22 cellular contexts compared by ENCODE assay signal in the genomic region with DNA sequence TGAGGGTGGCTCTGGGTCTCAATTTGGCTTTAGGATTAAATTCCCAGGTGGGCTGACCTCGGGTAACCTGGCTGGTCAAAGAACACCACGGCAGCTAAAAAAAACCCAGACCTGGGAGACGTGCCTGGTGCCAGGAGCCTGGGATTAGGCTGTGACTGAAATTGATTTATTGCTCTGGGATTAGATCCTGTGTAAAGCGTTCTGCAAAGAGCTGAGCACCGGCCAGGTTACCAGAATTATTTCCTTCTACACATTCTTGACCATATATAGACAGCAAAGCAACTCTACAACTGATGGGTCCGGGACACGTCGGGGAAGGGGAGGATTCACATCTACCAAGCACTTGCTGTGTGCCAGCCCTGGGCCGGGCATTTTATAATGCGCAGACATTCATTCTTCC. TPM values are rescaled to one million over a fixed set of nuclear protein-coding genes. Genes with fewer than 3 reads are reported as not detected.
A peak's percentile ranks its signal among the peaks of the same experiment; 100 is the strongest.
DNase-seq lines count a peak whose midpoint lies in the region; ATAC-seq, FAIRE-seq and TF ChIP-seq lines count a peak whose summit lies in the region.
"Had no signal": no experiment of that assay in that cellular context is flagged by ENCODE, and none has a peak within 500 bp of the region (broad histone marks: within the 10 kb centered on the region; RNA-seq: fewer than 3 reads in every experiment).

No MANE protein-coding gene starts in this region.

- WGBS in right lobe of liver (ENCODE audit: insufficient coverage, low coverage, low lambda C conversion rate, missing lambda C conversion rate), result 36% methylated on average over 10 of the region's 10 CpGs
- 54 to 76% (median 73%) methylated on average over 9 to 10 of the region's 10 CpGs for WGBS in stomach, 5 donors

- H3K4me1 ChIP-seq in right lobe of liver (peaks cover 0 to 17% (median 8%) of the 10 kb centered on the region in 4 donors), stomach (no peaks in the 10 kb centered on the region)
- H3K4me1 ChIP-seq: upper lobe of left lung had no signal

- H3K27ac ChIP-seq in VCaP, result peak overlapping the region; percentile 68
- H3K27ac ChIP-seq in right lobe of liver, result peak overlapping the region; percentile 1 to 21 (median 15)
- H3K27ac ChIP-seq in stomach, result peak overlapping the region in 3 of 5 donors; percentile 17 to 78 (median 31)
- H3K27ac ChIP-seq: upper lobe of left lung had no signal

- TF ChIP-seq POLR2A in right lobe of liver (IDR thresholded peaks at IDR 0.05) (no peak), stomach (IDR thresholded peaks at IDR 0.05) (no peak)

- H3K36me3 Mint-ChIP-seq in activated T-cell treated with anti-CD3 and anti-CD28 coated beads, Interleukin-2, amount 50 U/mL, for 4 hours (ENCODE audit: insufficient read depth), result peaks cover 27% of the 10 kb centered on the region

- ATAC-seq in right lobe of liver (peak; percentile 86 to 94 (median 90)), HG02938 (IDR thresholded peaks at IDR 0.05; ENCODE audit: unreplicated experiment) (no peak), GM19452 (IDR thresholded peaks at IDR 0.05; ENCODE audit: unreplicated experiment) (no peak)
- no peak for ATAC-seq in activated T-cell treated with anti-CD3 and anti-CD28 coated beads, Interleukin-2, amount 50 U/mL, for 4 hours
- ATAC-seq: CD8-positive, alpha-beta T cell; left cardiac atrium; Panc1; SK-N-SH treated with all-trans-retinoic acid at 6 μM for 48 hours; stimulated activated memory B cell treated with anti-CD40 and anti-IgM and Interleukin-4, amounts not matched to agents 10 μg/mL and 1 μg/mL and 100 μg/mL, for 72 hours had no signal

- peak; percentile 99 for FAIRE-seq in G401.6 (lab: Jason Lieb, UNC)
- FAIRE-seq: endometrium had no signal

- H3K4me3 ChIP-seq in right lobe of liver (no peak overlapping the region), stomach (no peak overlapping the region)
- H3K4me3 ChIP-seq: upper lobe of left lung had no signal

- H3K9me3 Mint-ChIP-seq in activated T-cell treated with anti-CD3 and anti-CD28 coated beads, Interleukin-2, amount 50 U/mL, for 4 hours, result no peaks in the 10 kb centered on the region
- H3K9me3 Mint-ChIP-seq: CD8-positive, alpha-beta T cell had no signal

- no peaks in the 10 kb centered on the region for H3K4me1 Mint-ChIP-seq in activated T-cell treated with anti-CD3 and anti-CD28 coated beads, Interleukin-2, amount 50 U/mL, for 4 hours (ENCODE audit: low read depth)
- H3K4me1 Mint-ChIP-seq: stimulated activated memory B cell treated with anti-CD40 and anti-IgM and Interleukin-4, amounts not matched to agents 10 μg/mL and 1 μg/mL and 100 μg/mL, for 72 hours had no signal

- TF ChIP-seq CTCF in VCaP (conservative IDR thresholded peaks at IDR 0.05), result no peak
- no peak for TF ChIP-seq CTCF in right lobe of liver (IDR thresholded peaks at IDR 0.05)
- no peak for TF ChIP-seq CTCF in stomach (IDR thresholded peaks at IDR 0.05)

- no peaks in the 10 kb centered on the region for H3K9me3 ChIP-seq in right lobe of liver
- H3K9me3 ChIP-seq in stomach, result no peaks in the 10 kb centered on the region
- H3K9me3 ChIP-seq: upper lobe of left lung had no signal

- TF ChIP-seq EP300 in stomach (IDR thresholded peaks at IDR 0.05), result peak; percentile 8

- H3K36me3 ChIP-seq in right lobe of liver, result peaks cover 0 to 3% (median 1%) of the 10 kb centered on the region in 4 donors
- peaks cover 26 to 80% (median 64%) of the 10 kb centered on the region in 4 donors for H3K36me3 ChIP-seq in stomach

- no peak overlapping the region for H3K4me3 Mint-ChIP-seq in activated T-cell treated with anti-CD3 and anti-CD28 coated beads, Interleukin-2, amount 50 U/mL, for 4 hours
- H3K4me3 Mint-ChIP-seq: CD8-positive, alpha-beta T cell; stimulated activated memory B cell treated with anti-CD40 and anti-IgM and Interleukin-4, amounts not matched to agents 10 μg/mL and 1 μg/mL and 100 μg/mL, for 72 hours had no signal

- H3K27me3 ChIP-seq in right lobe of liver, result no peaks in the 10 kb centered on the region
- H3K27me3 ChIP-seq in stomach, result no peaks in the 10 kb centered on the region
- H3K27me3 ChIP-seq: upper lobe of left lung had no signal

- peak; percentile 53 to 61 (median 57) for DNase-seq in right lobe of liver
- DNase-seq in stomach, result no peak
- no peak for DNase-seq in DMS79 (lab: John Stamatoyannopoulos, UW)
- DNase-seq in activated T-cell treated with anti-CD3 and anti-CD28 coated beads, Interleukin-2, amount 50 U/mL, for 4 hours, result no peak
- DNase-seq: activated gamma-delta T cell; amniotic stem cell; CD8-positive, alpha-beta T cell; foreskin melanocyte; left cardiac atrium; NCI-H2107; NCI-H526 treated with DMSO at 0.1 percent for 48 hours; stimulated activated CD4-positive, alpha-beta T cell treated with anti-CD3 and anti-CD28 coated beads, Interleukin-12 subunit alpha, Interleukin-12 subunit beta, amount 100 ng/mL, for 4 hours; T1000; upper lobe of left lung had no signal

- H3K27me3 Mint-ChIP-seq in activated T-cell treated with anti-CD3 and anti-CD28 coated beads, Interleukin-2, amount 50 U/mL, for 4 hours (ENCODE audit: low read depth), result no peaks in the 10 kb centered on the region
- H3K27me3 Mint-ChIP-seq: stimulated activated memory B cell treated with anti-CD40 and anti-IgM and Interleukin-4, amounts not matched to agents 10 μg/mL and 1 μg/mL and 100 μg/mL, for 72 hours had no signal

- intact Hi-C loops in right lobe of liver (cut with DNase I) (no loop called here), stomach (cut with DNase I; ENCODE audit: low total_unique reads) (no loop called here)

RNA-seq across cellular contexts. Expression of a gene that starts 45.2 kb away (rescaled TPM):
- total RNA-seq in right lobe of liver (10 to 100 TPM in 3 of 6 experiments, 1 to 10 TPM in 3; 6.4 to 13.5 (median 9.8) TPM), stomach (100 to 1,000 TPM in 2 of 5 donors, 10 to 100 TPM in 2, 1 to 10 TPM in 1; 5.3 to 326 (median 35.2) TPM)
- 10 to 100 TPM; 16.7 to 27.4 (median 20.9) TPM for polyA plus RNA-seq in stomach
- total RNA-seq in activated T-cell treated with anti-CD3 and anti-CD28 coated beads, Interleukin-2, amount 50 U/mL, for 4 hours, result 10 to 100 TPM; 10.4 to 16.1 (median 13.2) TPM

Comparison
In these comparisons a context has a peak if more than half of its experiments do, and no peak if none do; other contexts are left out.
1. H3K27ac ChIP-seq: peak in every context shown above with its lines; median percentile 68 in VCaP; 31 in stomach; 15 in right lobe of liver.
2. ATAC-seq: peak in right lobe of liver (4 of 4); none in HG02938 (single experiment), GM19452 (single experiment) and activated T-cell treated with anti-CD3 and anti-CD28 coated beads, Interleukin-2, amount 50 U/mL, for 4 hours (0 of 2).
3. DNase-seq: peak in right lobe of liver (3 of 3); none in stomach (single experiment), DMS79 (single experiment) and activated T-cell treated with anti-CD3 and anti-CD28 coated beads, Interleukin-2, amount 50 U/mL, for 4 hours (single experiment).